30 cellular contexts compared by ENCODE assay signal in the genomic region with DNA sequence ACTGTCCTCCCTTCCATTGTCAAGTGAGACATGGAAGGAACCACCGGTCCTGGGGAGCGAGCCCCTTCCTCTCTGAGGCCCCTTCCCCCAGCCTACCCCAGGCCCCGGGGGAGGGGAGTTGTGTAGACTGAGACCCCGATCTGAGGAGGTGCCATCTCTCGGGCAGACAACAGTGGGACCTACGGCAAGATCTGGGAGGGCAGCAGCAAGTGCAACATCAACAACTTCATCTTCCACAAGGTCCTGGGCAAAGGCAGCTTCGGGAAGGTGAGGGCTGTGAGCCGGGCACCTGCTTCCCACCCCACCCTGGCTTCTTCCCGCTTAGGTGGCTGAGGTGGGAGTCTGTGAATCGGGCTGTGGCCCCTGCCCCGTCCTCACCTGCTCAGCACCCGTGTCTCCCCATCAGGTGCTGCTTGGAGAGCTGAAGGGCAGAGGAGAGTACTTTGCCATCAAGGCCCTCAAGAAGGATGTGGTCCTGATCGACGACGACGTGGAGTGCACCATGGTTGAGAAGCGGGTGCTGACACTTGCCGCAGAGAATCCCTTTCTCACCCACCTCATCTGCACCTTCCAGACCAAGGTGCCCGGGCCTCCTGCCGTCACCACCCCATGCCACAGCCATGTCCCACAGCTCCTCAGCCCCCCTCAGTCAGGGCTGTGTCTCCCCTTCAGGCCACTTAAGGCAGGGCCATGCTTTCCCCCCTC.
"Had no signal": no experiment of that assay in that cellular context is flagged by ENCODE, and none has a peak within 500 bp of the region (broad histone marks: within the 10 kb centered on the region; RNA-seq: fewer than 3 reads in every experiment).

No MANE protein-coding gene starts in this region.

- H3K9me3 Mint-ChIP-seq: activated naive CD4-positive, alpha-beta T cell treated with anti-CD3 and anti-CD28 coated beads, Interleukin-2, amount 50 U/mL, for 72 hours; activated T-cell treated with anti-CD3 and anti-CD28 coated beads, Interleukin-2, amount 50 U/mL, for 72 hours; endodermal cell; immature natural killer cell; nephron progenitor cell; T-cell; T-helper 2 cell treated with Interferon-gamma antibody and Interleukin-4, amounts not matched to agents 5 μg/mL and 100 μg/mL, for 36 hours had no signal

- H3K27me3 ChIP-seq: breast epithelium, heart left ventricle, pancreas, sigmoid colon had no signal

- H3K4me1 ChIP-seq: breast epithelium, heart left ventricle, pancreas, prostate gland, sigmoid colon had no signal

- H3K36me3 Mint-ChIP-seq: activated naive CD4-positive, alpha-beta T cell treated with anti-CD3 and anti-CD28 coated beads, Interleukin-2, amount 50 U/mL, for 72 hours had no signal

- H3K4me1 Mint-ChIP-seq: endodermal cell, immature natural killer cell, nephron progenitor cell, T-cell had no signal

- H3K4me3 ChIP-seq: breast epithelium, coronary artery, heart left ventricle, lung, pancreas, prostate gland, sigmoid colon, thoracic aorta had no signal

- H3K27me3 Mint-ChIP-seq: T-cell had no signal

- ATAC-seq: activated naive CD4-positive, alpha-beta T cell treated with anti-CD3 and anti-CD28 coated beads, Interleukin-2, amount 50 U/mL, for 72 hours; esophagus mucosa; heart left ventricle; pancreas; T-cell had no signal

- H3K9me3 ChIP-seq: breast epithelium, heart left ventricle, pancreas, prostate gland, sigmoid colon, thoracic aorta had no signal

- H3K27ac Mint-ChIP-seq: activated T-cell treated with anti-CD3 and anti-CD28 coated beads, Interleukin-2, amount 50 U/mL, for 72 hours; endodermal cell; nephron progenitor cell; T-cell; T-helper 2 cell treated with Interferon-gamma antibody and Interleukin-4, amounts not matched to agents 5 μg/mL and 100 μg/mL, for 36 hours had no signal

- H3K27ac ChIP-seq: breast epithelium, coronary artery, heart left ventricle, pancreas, prostate gland, sigmoid colon, thoracic aorta, VCaP had no signal

- H3K4me3 Mint-ChIP-seq: activated T-cell treated with anti-CD3 and anti-CD28 coated beads, Interleukin-2, amount 50 U/mL, for 72 hours; endodermal cell; immature natural killer cell; nephron progenitor cell; T-cell; T-helper 2 cell treated with Interferon-gamma antibody and Interleukin-4, amounts not matched to agents 5 μg/mL and 100 μg/mL, for 36 hours had no signal

- DNase-seq: activated CD4-positive, alpha-beta T cell treated with anti-CD3 and anti-CD28 coated beads for 4 hours; activated CD4-positive, alpha-beta T cell treated with anti-CD3 and anti-CD28 coated beads, Interleukin-2, amount 50 U/mL, for 4 hours; activated naive CD4-positive, alpha-beta T cell; activated T-cell treated with anti-CD3 and anti-CD28 coated beads for 4 hours; activated T-cell treated with anti-CD3 and anti-CD28 coated beads, Interleukin-2, amount 50 U/mL, for 72 hours; endodermal cell; foreskin fibroblast; hypothalamus; immature natural killer cell; nephron progenitor cell; retina; sigmoid colon; small intestine; stimulated activated CD4-positive, alpha-beta T cell treated with anti-CD3 and anti-CD28 coated beads, Interleukin-1b, Interleukin-23, amount 100 ng/mL, for 48 hours; stimulated activated CD4-positive, alpha-beta T cell treated with anti-CD3 and anti-CD28 coated beads, Interleukin-4, amount 100 ng/mL, for 4 hours; stimulated activated CD8-positive, alpha-beta memory T cell treated with anti-CD3 and anti-CD28 coated beads, Interleukin-4, amount 100 ng/mL, for 48 hours; stimulated activated naive CD4-positive, alpha-beta T cell; T-cell; trophoblast cell had no signal
